Comparison of ENCODE assay signal across 32 cellular contexts in genomic region chr7:134058521-134058920, GRCh38.
"Had no signal": no experiment of that assay in that cellular context is flagged by ENCODE, and none has a peak within 500 bp of the region (broad histone marks: within the 10 kb centered on the region; RNA-seq: fewer than 3 reads in every experiment).

No MANE protein-coding gene starts in this region.

- H3K4me3 ChIP-seq: MG63 had no signal

- H3K27me3 ChIP-seq: MG63 had no signal

- H3K9me3 ChIP-seq: MG63 had no signal

- DNase-seq: Karpas-422, MG63, MM.1S, NCI-H1048, NCI-H1092, NCI-H1092 treated with DMSO at 0.1 percent for 48 hours, NCI-H1105, NCI-H1105 treated with DMSO at 0.1 percent for 48 hours, NCI-H1417, NCI-H1417 treated with DMSO at 0.1 percent for 48 hours, NCI-H1436, NCI-H1436 treated with DMSO at 0.1 percent for 48 hours, NCI-H146, NCI-H1694, NCI-H1694 treated with DMSO at 0.1 percent for 48 hours, NCI-H187, NCI-H187 treated with DMSO at 0.1 percent for 48 hours, NCI-H1930, NCI-H2029, NCI-H2029 treated with DMSO at 0.1 percent for 48 hours, NCI-H2081, NCI-H2081 treated with DMSO at 0.1 percent for 48 hours, NCI-H2107, NCI-H2171, NCI-H2171 treated with DMSO at 0.1 percent for 48 hours, NCI-H2227 treated with DMSO at 0.1 percent for 48 hours, NCI-H226, NCI-H345, NCI-H446, NCI-H446 treated with DMSO at 0.1 percent for 48 hours, NCI-H510A, NCI-H510A treated with DMSO at 0.1 percent for 48 hours had no signal

- H3K36me3 ChIP-seq: MG63 had no signal
